Comparison of ENCODE assay signal across 16 cellular contexts in the genomic region with DNA sequence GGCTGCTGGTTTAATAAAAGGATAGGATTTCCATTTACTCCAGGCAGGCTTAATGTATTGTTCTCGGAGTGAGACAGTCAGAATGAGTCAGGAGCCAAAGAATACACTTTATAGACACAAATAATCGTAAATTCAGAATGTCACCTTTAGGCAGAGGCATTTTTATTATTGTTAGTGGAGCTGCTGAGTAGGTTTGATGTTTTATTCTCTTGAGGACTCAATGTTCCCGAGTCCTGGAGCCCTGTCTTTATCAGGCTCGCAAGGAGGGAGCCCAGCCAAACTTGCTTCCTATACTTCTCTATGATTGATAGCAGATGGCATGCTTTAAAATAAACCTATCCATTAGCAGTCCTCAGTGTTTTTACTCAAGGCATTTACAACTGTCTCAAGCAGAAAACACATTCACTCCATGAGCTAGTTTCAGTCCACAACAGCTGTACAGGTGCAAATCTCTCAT.
A peak's percentile ranks its signal among the peaks of the same experiment; 100 is the strongest.
DNase-seq lines count a peak whose midpoint lies in the region; ATAC-seq and TF ChIP-seq lines count a peak whose summit lies in the region.
"Had no signal": no experiment of that assay in that cellular context is flagged by ENCODE, and none has a peak within 500 bp of the region (broad histone marks: within the 10 kb centered on the region; RNA-seq: fewer than 3 reads in every experiment).

No MANE protein-coding gene starts in this region.

- H3K27ac Mint-ChIP-seq in activated T-cell treated with anti-CD3 and anti-CD28 coated beads, Interleukin-2, amount 50 U/mL, for 24 hours: no peak overlapping the region
- H3K27ac Mint-ChIP-seq: naive thymus-derived CD4-positive, alpha-beta T cell; stimulated activated naive B cell treated with anti-CD40 and anti-IgM and Interleukin-4, amounts not matched to agents 10 μg/mL and 1 μg/mL and 100 μg/mL, for 72 hours had no signal

- H3K4me3 ChIP-seq in MM.1S (ENCODE audit: low read length) (peak overlapping the region; percentile 56), choroid plexus epithelial cell (ENCODE audit: low read depth, low read length) (no peak overlapping the region), gastroesophageal sphincter (no peak overlapping the region)

- H3K4me3 Mint-ChIP-seq in activated T-cell treated with anti-CD3 and anti-CD28 coated beads, Interleukin-2, amount 50 U/mL, for 24 hours: no peak overlapping the region
- H3K4me3 Mint-ChIP-seq: naive thymus-derived CD4-positive, alpha-beta T cell; stimulated activated naive B cell treated with anti-CD40 and anti-IgM and Interleukin-4, amounts not matched to agents 10 μg/mL and 1 μg/mL and 100 μg/mL, for 72 hours had no signal

- H3K9me3 Mint-ChIP-seq in activated T-cell treated with anti-CD3 and anti-CD28 coated beads, Interleukin-2, amount 50 U/mL, for 24 hours: peaks cover 2% of the 10 kb centered on the region
- H3K9me3 Mint-ChIP-seq: stimulated activated naive B cell treated with anti-CD40 and anti-IgM and Interleukin-4, amounts not matched to agents 10 μg/mL and 1 μg/mL and 100 μg/mL, for 72 hours had no signal

- DNase-seq in EH (ENCODE audit: low read depth): peak; percentile 76
- DNase-seq in MM.1S: no peak
- peak; percentile 35 for DNase-seq in choroid plexus epithelial cell (ENCODE audit: low read depth)
- peak; percentile 47 for DNase-seq in kidney glomerular epithelial cell (lab: John Stamatoyannopoulos, UW)
- no peak for DNase-seq in activated T-cell treated with anti-CD3 and anti-CD28 coated beads, Interleukin-2, amount 50 U/mL, for 24 hours
- DNase-seq in DMS114 treated with DMSO at 0.1 percent for 48 hours (lab: John Stamatoyannopoulos, UW; ENCODE audit: unreplicated experiment): no peak
- DNase-seq: activated CD4-positive, CD25-positive, alpha-beta regulatory T cell treated with anti-CD3 and anti-CD28 coated beads, Interleukin-2, amount 50 U/mL, for 72 hours; activated gamma-delta T cell; naive thymus-derived CD4-positive, alpha-beta T cell; NCI-H2029; SIG-M5; stimulated activated CD4-positive, alpha-beta T cell treated with anti-CD3 and anti-CD28 coated beads, Interleukin-15, amount 100 ng/mL, for 24 hours; stimulated activated naive B cell treated with anti-CD40 and anti-IgM and Interleukin-4, amounts not matched to agents 10 μg/mL and 1 μg/mL and 100 μg/mL, for 72 hours had no signal

- H3K36me3 ChIP-seq in MM.1S (replicated peaks; ENCODE audit: insufficient read depth, low read length) (no peaks in the 10 kb centered on the region), gastroesophageal sphincter (no peaks in the 10 kb centered on the region)

- H3K27ac ChIP-seq in MM.1S (ENCODE audit: low read length) (peak overlapping the region; percentile 66; the same call in 1 of the 2 replicates), gastroesophageal sphincter (no peak overlapping the region)
- H3K27ac ChIP-seq: HL-60 had no signal

- H4K20me1 ChIP-seq in MM.1S (ENCODE audit: insufficient read depth, low read length): no peaks in the 10 kb centered on the region

- H3K4me1 Mint-ChIP-seq in activated T-cell treated with anti-CD3 and anti-CD28 coated beads, Interleukin-2, amount 50 U/mL, for 24 hours (ENCODE audit: low read depth): no peaks in the 10 kb centered on the region
- H3K4me1 Mint-ChIP-seq: naive thymus-derived CD4-positive, alpha-beta T cell had no signal

- ATAC-seq in gastroesophageal sphincter (no peak), GM21825 (IDR thresholded peaks at IDR 0.05; ENCODE audit: unreplicated experiment) (no peak)
- ATAC-seq: naive thymus-derived CD4-positive, alpha-beta T cell; stimulated activated naive B cell treated with anti-CD40 and anti-IgM and Interleukin-4, amounts not matched to agents 10 μg/mL and 1 μg/mL and 100 μg/mL, for 72 hours had no signal

- TF ChIP-seq POLR2A in gastroesophageal sphincter (IDR thresholded peaks at IDR 0.05): no peak

- H2AFZ ChIP-seq in MM.1S (ENCODE audit: low read length): peak overlapping the region; percentile 55

- H3K9me2 ChIP-seq in MM.1S (replicated peaks; ENCODE audit: insufficient read depth, low read length): no peaks in the 10 kb centered on the region

- peak overlapping the region; percentile 14; the same call in 1 of the 2 replicates for H3K9ac ChIP-seq in MM.1S (ENCODE audit: low read length)

- TF ChIP-seq EP300 in gastroesophageal sphincter (IDR thresholded peaks at IDR 0.05): no peak

- peaks cover 3% of the 10 kb centered on the region for H3K27me3 Mint-ChIP-seq in activated T-cell treated with anti-CD3 and anti-CD28 coated beads, Interleukin-2, amount 50 U/mL, for 24 hours
- H3K27me3 Mint-ChIP-seq: naive thymus-derived CD4-positive, alpha-beta T cell; stimulated activated naive B cell treated with anti-CD40 and anti-IgM and Interleukin-4, amounts not matched to agents 10 μg/mL and 1 μg/mL and 100 μg/mL, for 72 hours had no signal

- H3K4me2 ChIP-seq in MM.1S (ENCODE audit: low read depth, low read length): peak overlapping the region; percentile 89

- no peaks in the 10 kb centered on the region for H3K36me3 Mint-ChIP-seq in activated T-cell treated with anti-CD3 and anti-CD28 coated beads, Interleukin-2, amount 50 U/mL, for 24 hours (ENCODE audit: low read depth)
- H3K36me3 Mint-ChIP-seq: naive thymus-derived CD4-positive, alpha-beta T cell; stimulated activated naive B cell treated with anti-CD40 and anti-IgM and Interleukin-4, amounts not matched to agents 10 μg/mL and 1 μg/mL and 100 μg/mL, for 72 hours had no signal

- TF ChIP-seq CTCF in MM.1S (IDR thresholded peaks at IDR 0.05; ENCODE audit: low read length) (no peak), choroid plexus epithelial cell (conservative IDR thresholded peaks at IDR 0.05; ENCODE audit: low read depth, low read length) (no peak), gastroesophageal sphincter (IDR thresholded peaks at IDR 0.05) (no peak)

- WGBS in gastroesophageal sphincter (ENCODE audit: low coverage in 1 of 2), 2 donors: 38 to 45% methylated on average over 2 to 4 of the region's 4 CpGs

- H3K79me2 ChIP-seq in MM.1S (ENCODE audit: low read length): no peaks in the 10 kb centered on the region

- peaks cover 11% of the 10 kb centered on the region for H3F3A ChIP-seq in MM.1S (ENCODE audit: insufficient read depth, low read length)

- peaks cover 26% of the 10 kb centered on the region for H3K4me1 ChIP-seq in MM.1S (ENCODE audit: low read length)
- H3K4me1 ChIP-seq in gastroesophageal sphincter: peaks cover 0 to 15% (median 0%) of the 10 kb centered on the region in 3 donors

- H3K9me3 ChIP-seq in MM.1S (replicated peaks; ENCODE audit: insufficient read depth, low read length) (no peaks in the 10 kb centered on the region), gastroesophageal sphincter (no peaks in the 10 kb centered on the region)

- H3K27me3 ChIP-seq in MM.1S (replicated peaks; ENCODE audit: insufficient read depth, low read length) (no peaks in the 10 kb centered on the region), gastroesophageal sphincter (no peaks in the 10 kb centered on the region)

Comparison
In these comparisons a context has a peak if more than half of its experiments do, and no peak if none do; other contexts are left out.
1. DNase-seq: peak in EH (single experiment), choroid plexus epithelial cell (single experiment) and kidney glomerular epithelial cell (single experiment); none in MM.1S (single experiment), activated T-cell treated with anti-CD3 and anti-CD28 coated beads, Interleukin-2, amount 50 U/mL, for 24 hours (single experiment) and DMS114 treated with DMSO at 0.1 percent for 48 hours (single experiment).